1 cellular context compared by ENCODE assay signal in the genomic region with DNA sequence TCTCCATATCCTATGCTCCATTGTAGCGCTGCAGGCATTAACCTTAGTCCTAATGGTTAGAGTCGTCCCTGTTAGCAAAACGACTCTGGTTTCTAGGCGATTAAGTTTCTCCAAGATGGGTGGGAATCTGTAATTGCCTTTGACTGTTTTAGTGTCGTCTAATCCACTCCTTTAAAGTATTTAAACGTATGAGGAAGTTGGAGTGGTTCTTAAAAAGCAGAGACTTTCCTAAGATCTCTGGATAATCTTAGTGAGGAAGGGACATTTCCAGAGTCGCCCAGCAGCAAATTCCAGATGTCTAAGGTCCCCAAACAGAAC.
TF ChIP-seq lines count a peak whose summit lies in the region.

No MANE protein-coding gene starts in this region.

TF ChIP-seq in IMR-90, 13 proteins besides CTCF, POLR2A, EP300 and RAD21 (continued from another document):
- TF ChIP-seq, protein P1, sequence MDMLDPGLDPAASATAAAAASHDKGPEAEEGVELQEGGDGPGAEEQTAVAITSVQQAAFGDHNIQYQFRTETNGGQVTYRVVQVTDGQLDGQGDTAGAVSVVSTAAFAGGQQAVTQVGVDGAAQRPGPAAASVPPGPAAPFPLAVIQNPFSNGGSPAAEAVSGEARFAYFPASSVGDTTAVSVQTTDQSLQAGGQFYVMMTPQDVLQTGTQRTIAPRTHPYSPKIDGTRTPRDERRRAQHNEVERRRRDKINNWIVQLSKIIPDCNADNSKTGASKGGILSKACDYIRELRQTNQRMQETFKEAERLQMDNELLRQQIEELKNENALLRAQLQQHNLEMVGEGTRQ (IDR thresholded peaks at IDR 0.05; ENCODE audit: low read depth, low read length): no peak
